ENCODE assay signal across 8 cellular contexts in genomic region chr1:161200992-161201827, GRCh38. TPM values are rescaled to one million over a fixed set of nuclear protein-coding genes. Genes with fewer than 3 reads are reported as not detected.
DNase-seq lines count a peak whose midpoint lies in the region; TF ChIP-seq lines count a peak whose summit lies in the region.

No MANE protein-coding gene starts in this region.

- peaks cover 20% of the 10 kb centered on the region for H3K36me3 Mint-ChIP-seq in nephron (ENCODE audit: low read depth)

- TF ChIP-seq CTCF in RWPE1 (conservative IDR thresholded peaks at IDR 0.05; ENCODE audit: low read depth) (no peak), esophagus squamous epithelium (IDR thresholded peaks at IDR 0.05) (no peak), nephron (IDR thresholded peaks at IDR 0.05; ENCODE audit: unreplicated experiment in 3 of 3) (no peak)

- peak overlapping the region; percentile 58 to 89 (median 80) for H3K4me3 ChIP-seq in esophagus squamous epithelium

- TF ChIP-seq POLR2A in esophagus squamous epithelium (IDR thresholded peaks at IDR 0.05): no peak

- H3K36me3 ChIP-seq in esophagus squamous epithelium: peaks cover 3 to 29% (median 3%) of the 10 kb centered on the region in 3 donors

- H3K27me3 ChIP-seq in esophagus squamous epithelium: no peaks in the 10 kb centered on the region

- peak overlapping the region; percentile 94 to 98 (median 97) for H3K4me3 Mint-ChIP-seq in nephron

- DNase-seq in DMS53 (lab: John Stamatoyannopoulos, UW) (peak; percentile 36), DMS53 treated with DMSO at 0.1 percent for 48 hours (lab: John Stamatoyannopoulos, UW; ENCODE audit: unreplicated experiment) (no peak), RWPE1 (ENCODE audit: low spot score) (no peak), esophagus squamous epithelium (lab: John Stamatoyannopoulos, UW) (no peak), KG1 (lab: John Stamatoyannopoulos, UW) (no peak), kidney tubule cell (ENCODE audit: low spot score) (no peak), GOT3 (lab: John Stamatoyannopoulos, UW) (no peak)

- peak overlapping the region; percentile 94 for H3K27ac ChIP-seq in RWPE1
- H3K27ac ChIP-seq in esophagus squamous epithelium: peak overlapping the region; percentile 90 to 99 (median 97)

- H3K27ac Mint-ChIP-seq in nephron: peak overlapping the region; percentile 92 to 97 (median 96)

- peaks cover 43 to 93% (median 83%) of the 10 kb centered on the region in 3 donors for H3K4me1 ChIP-seq in esophagus squamous epithelium

- POLR2A ChIA-PET in RWPE1 (lab: Yijun Ruan, JAX; ENCODE audit: low non-redundant PET): interaction anchor here (0.6 kb wide), 1 partner anchor 19 kb away, joined by 3 read pairs; no protein-coding TSS in a partner anchor

- WGBS in esophagus squamous epithelium, 2 donors: 27 to 34% methylated on average over 11 to 12 of the region's 13 CpGs

- CTCF ChIA-PET in RWPE1 (lab: Yijun Ruan, JAX): interaction anchor here (0.6 to 1.5 kb wide), 4 partner anchors 90 to 1115 kb away, joined by 3 to 10 read pairs (median 4); no protein-coding TSS in a partner anchor

- H3K27me3 Mint-ChIP-seq in nephron (ENCODE audit: low read depth): no peaks in the 10 kb centered on the region

- intact Hi-C loops in esophagus squamous epithelium (cut with DNase I): no loop called here

- H3K9me3 Mint-ChIP-seq in nephron: no peaks in the 10 kb centered on the region

- H3K4me1 Mint-ChIP-seq in nephron: peaks cover 71% of the 10 kb centered on the region

- no peaks in the 10 kb centered on the region for H3K9me3 ChIP-seq in esophagus squamous epithelium

RNA-seq across cellular contexts. Expression of gene NDUFS2, which starts 1.0 kb away (rescaled TPM):
- total RNA-seq in esophagus squamous epithelium: 100 to 1,000 TPM in 2 of 4 donors, 10 to 100 TPM in 2; 77.7 to 140 (median 93.7) TPM

RNA-seq across cellular contexts. Expression of gene ADAMTS4, which starts 2.4 kb away (rescaled TPM):
- total RNA-seq in esophagus squamous epithelium: 1 to 10 TPM; 1.3 to 2.6 (median 1.8) TPM

RNA-seq across cellular contexts. Expression of gene FCER1G, which starts 13.9 kb away (rescaled TPM):
- total RNA-seq in esophagus squamous epithelium: 10 to 100 TPM in 2 of 4 donors, 1 to 10 TPM in 2; 1.6 to 50.4 (median 25.4) TPM

RNA-seq across cellular contexts. Expression of gene APOA2, which starts 22.2 kb away (rescaled TPM):
- total RNA-seq in esophagus squamous epithelium: not detected

RNA-seq across cellular contexts. Expression of gene B4GALT3, which starts 23.9 kb away (rescaled TPM):
- 10 to 100 TPM; 16.1 to 29.9 (median 18.1) TPM for total RNA-seq in esophagus squamous epithelium
